11 cellular contexts compared by ENCODE assay signal in the genomic region with DNA sequence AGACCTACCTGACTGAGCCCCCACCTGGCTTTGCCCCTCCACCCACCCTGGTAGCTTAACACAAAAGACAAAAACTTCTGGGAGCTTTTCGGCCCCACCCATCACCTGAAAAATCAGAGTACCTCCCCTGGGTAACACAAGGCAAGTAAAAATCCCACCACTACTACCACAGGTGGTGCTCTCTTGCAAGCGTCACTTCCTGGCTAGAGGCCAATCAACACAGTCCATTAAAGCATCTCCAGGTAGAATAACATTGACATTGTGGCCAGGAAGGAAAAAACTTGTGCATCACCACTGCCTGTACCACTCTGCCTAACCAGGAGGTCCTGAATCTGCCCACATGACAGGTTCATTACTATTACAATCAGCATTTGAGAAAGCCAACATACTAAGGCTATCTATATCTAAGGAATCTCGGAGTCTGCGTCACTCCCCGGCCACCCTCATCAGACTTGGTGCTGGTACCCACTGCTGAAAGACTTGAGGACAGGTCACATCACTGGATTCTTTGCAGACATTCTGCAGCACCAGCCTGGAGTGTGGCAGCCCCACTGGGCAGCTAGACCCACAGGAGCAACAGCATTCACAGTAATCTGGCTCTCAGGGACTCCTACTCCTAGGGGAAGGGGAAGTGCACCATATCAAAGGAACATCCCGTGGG.
A peak's percentile ranks its signal among the peaks of the same experiment; 100 is the strongest.
DNase-seq lines count a peak whose midpoint lies in the region; ATAC-seq and TF ChIP-seq lines count a peak whose summit lies in the region.
"Had no signal": no experiment of that assay in that cellular context is flagged by ENCODE, and none has a peak within 500 bp of the region (broad histone marks: within the 10 kb centered on the region; RNA-seq: fewer than 3 reads in every experiment).

No MANE protein-coding gene starts in this region.

- TF ChIP-seq POLR2A in HCT116 (IDR thresholded peaks at IDR 0.05; ENCODE audit: borderline replicate concordance, extremely low read depth, insufficient read depth, insufficient read length) = no peak

- H4K20me1 ChIP-seq in BLaER1 treated with 17β-estradiol and CSF1 and Interleukin-3, amounts not matched to agents 10 nM and 100 nM = peaks cover 20 to 28% (median 24%) of the 10 kb centered on the region in 11 experiments; a peak in 18 of 22 replicates
- H4K20me1 ChIP-seq in HCT116 (ENCODE audit: insufficient read depth) = no peaks in the 10 kb centered on the region

- H3K4me2 ChIP-seq in BLaER1 treated with 17β-estradiol and CSF1 and Interleukin-3, amounts not matched to agents 10 nM and 100 nM = peak overlapping the region; percentile 23 to 76 (median 63); a peak in 21 of 22 replicates
- H3K4me2 ChIP-seq in HCT116 (ENCODE audit: low read length) = no peak overlapping the region

- H3K36me3 ChIP-seq in BLaER1 treated with 17β-estradiol and CSF1 and Interleukin-3, amounts not matched to agents 10 nM and 100 nM = peaks cover 0 to 23% (median 14%) of the 10 kb centered on the region in 11 experiments; a peak in 14 of 22 replicates
- no peaks in the 10 kb centered on the region for H3K36me3 ChIP-seq in HCT116 (ENCODE audit: control insufficient read depth in 1 of 2, insufficient read depth in 2 of 2, low read length in 2 of 2)
- H3K36me3 ChIP-seq in RWPE2 (ENCODE audit: low read depth) = no peaks in the 10 kb centered on the region
- no peaks in the 10 kb centered on the region for H3K36me3 ChIP-seq in lower lobe of right lung
- H3K36me3 ChIP-seq: thoracic aorta had no signal

- no peak overlapping the region for H3K27ac ChIP-seq in BLaER1 treated with 17β-estradiol and CSF1 and Interleukin-3, amounts not matched to agents 10 nM and 100 nM
- no peak overlapping the region for H3K27ac ChIP-seq in HCT116 (ENCODE audit: low read depth, low read length)
- no peak overlapping the region for H3K27ac ChIP-seq in RWPE2 (ENCODE audit: poor library complexity, severe bottlenecking)
- no peak overlapping the region for H3K27ac ChIP-seq in lower lobe of right lung
- H3K27ac ChIP-seq: thoracic aorta had no signal

- peaks cover 36 to 47% (median 40%) of the 10 kb centered on the region in 10 experiments for H3K4me1 ChIP-seq in BLaER1 treated with 17β-estradiol and CSF1 and Interleukin-3, amounts not matched to agents 10 nM and 100 nM
- H3K4me1 ChIP-seq in HCT116 (ENCODE audit: control insufficient read depth in 1 of 2, insufficient read depth in 2 of 2, low read length in 2 of 2) = peaks cover 7 to 12% of the 10 kb centered on the region in 2 experiments
- peaks cover 7% of the 10 kb centered on the region for H3K4me1 ChIP-seq in RWPE2 (ENCODE audit: insufficient read depth, poor library complexity, severe bottlenecking)
- peaks cover 31% of the 10 kb centered on the region for H3K4me1 ChIP-seq in lower lobe of right lung

- DNase-seq in HCT116 (ENCODE audit: low read depth, low spot score) = no peak
- no peak for DNase-seq in RWPE2 (ENCODE audit: low spot score)
- no peak for DNase-seq in lower lobe of right lung
- DNase-seq in NCI-H2227 (lab: John Stamatoyannopoulos, UW; ENCODE audit: unreplicated experiment) = no peak
- DNase-seq in activated effector memory CD4-positive, alpha-beta T cell treated with anti-CD3 and anti-CD28 coated beads, Interleukin-2, amount 50 U/mL, for 16 hours = no peak
- DNase-seq in activated CD4-positive, alpha-beta T cell treated with anti-CD3 and anti-CD28 coated beads, Interleukin-2, amount 50 U/mL, for 4 hours = no peak
- DNase-seq: amniotic stem cell; effector memory CD4-positive, alpha-beta T cell had no signal

- H2AFZ ChIP-seq in HCT116 (ENCODE audit: low read depth, low read length, poor library complexity, severe bottlenecking) = no peak overlapping the region

- no peaks in the 10 kb centered on the region for H3K27me3 ChIP-seq in BLaER1 treated with 17β-estradiol and CSF1 and Interleukin-3, amounts not matched to agents 10 nM and 100 nM
- H3K27me3 ChIP-seq in HCT116 (ENCODE audit: insufficient read depth, low read length) (no peaks in the 10 kb centered on the region), RWPE2 (ENCODE audit: insufficient read depth, poor library complexity, severe bottlenecking) (no peaks in the 10 kb centered on the region), lower lobe of right lung (ENCODE audit: low read depth) (no peaks in the 10 kb centered on the region)

- ATAC-seq in HCT116 (peak; percentile 25; the same call in 1 of the 2 replicates), RWPE2 (ENCODE audit: low read depth) (peak; percentile 36; the same call in 1 of the 3 replicates), lower lobe of right lung (peak; percentile 16 to 26), GM19351 (IDR thresholded peaks at IDR 0.05; ENCODE audit: unreplicated experiment) (no peak)

- peaks cover 4 to 13% (median 10%) of the 10 kb centered on the region in 11 experiments; a peak in 16 of 22 replicates for H3K9me3 ChIP-seq in BLaER1 treated with 17β-estradiol and CSF1 and Interleukin-3, amounts not matched to agents 10 nM and 100 nM (replicated peaks in 1 of 11)
- H3K9me3 ChIP-seq in HCT116 (ENCODE audit: control insufficient read depth in 1 of 2, insufficient read depth in 1 of 2, low read depth in 1 of 2, low read length in 2 of 2) = no peaks in the 10 kb centered on the region
- no peaks in the 10 kb centered on the region for H3K9me3 ChIP-seq in RWPE2 (ENCODE audit: severe bottlenecking)
- H3K9me3 ChIP-seq in lower lobe of right lung = no peaks in the 10 kb centered on the region
- H3K9me3 ChIP-seq: thoracic aorta had no signal

- CTCF ChIA-PET in HCT116 (lab: Charles Lee) = no interaction called here

- no TSS peak for BruUV-seq in HCT116 (replicated peaks; lab: Mats Ljungman, UMichigan)

- intact Hi-C loops in HCT116 (cut with micrococcal nuclease) (no loop called here), lower lobe of right lung (cut with DNase I) (loop anchor here (10.0 kb wide), 1 partner anchor 265 kb away; a partner anchor contains a TSS)

- no peak overlapping the region for H3K4me3 ChIP-seq in BLaER1 treated with 17β-estradiol and CSF1 and Interleukin-3, amounts not matched to agents 10 nM and 100 nM
- H3K4me3 ChIP-seq in HCT116 (replicated peaks in 1 of 2; ENCODE audit: low read depth in 1 of 2, low read length in 2 of 2) (no peak overlapping the region), RWPE2 (ENCODE audit: severe bottlenecking) (no peak overlapping the region), lower lobe of right lung (no peak overlapping the region)
- H3K4me3 ChIP-seq: thoracic aorta had no signal

- no peak overlapping the region for H3K9ac ChIP-seq in BLaER1 treated with 17β-estradiol and CSF1 and Interleukin-3, amounts not matched to agents 10 nM and 100 nM
- H3K9ac ChIP-seq in HCT116 (ENCODE audit: low read length) = no peak overlapping the region

- H3K9me2 ChIP-seq in HCT116 (ENCODE audit: insufficient read depth) = no peaks in the 10 kb centered on the region

- TF ChIP-seq RAD21 in HCT116 (IDR thresholded peaks at IDR 0.05; ENCODE audit: low read depth) = no peak

- H3K79me2 ChIP-seq in HCT116 (ENCODE audit: insufficient read depth, low read length) = no peaks in the 10 kb centered on the region

- POLR2A ChIA-PET in HCT116 (lab: Charles Lee) = interaction anchor here (1.4 to 2.2 kb wide), 2 partner anchors 126 to 185 kb away, joined by 3 to 7 read pairs; a partner anchor contains a TSS

- TF ChIP-seq CTCF in HCT116 (IDR thresholded peaks at IDR 0.05 in 2 of 3, conservative IDR thresholded peaks at IDR 0.05 in 1 of 3; ENCODE audit: borderline replicate concordance in 1 of 3, insufficient read depth in 1 of 3, low read depth in 2 of 3, low read length in 2 of 3) = no peak
- no peak for TF ChIP-seq CTCF in RWPE2 (IDR thresholded peaks at IDR 0.05; ENCODE audit: poor library complexity, severe bottlenecking)
- no peak for TF ChIP-seq CTCF in lower lobe of right lung (IDR thresholded peaks at IDR 0.05)

- RAD21 ChIA-PET in HCT116 (lab: Charles Lee; ENCODE audit: low non-redundant PET in 1 of 2, low total read pairs in 2 of 2, uncharacterized antibody in 2 of 2, unreplicated experiment in 2 of 2) = no interaction called here

TF ChIP-seq in HCT116, 20 proteins besides CTCF, POLR2A, EP300 and RAD21:
- TF ChIP-seq EZH2 (IDR thresholded peaks at IDR 0.05) (no peak), POLR2AphosphoS5 (IDR thresholded peaks at IDR 0.05; ENCODE audit: low read depth, low read length) (no peak), ZFX (IDR thresholded peaks at IDR 0.05) (no peak), CEBPB (IDR thresholded peaks at IDR 0.05; ENCODE audit: low read depth) (no peak)
- TF ChIP-seq, protein P1, sequence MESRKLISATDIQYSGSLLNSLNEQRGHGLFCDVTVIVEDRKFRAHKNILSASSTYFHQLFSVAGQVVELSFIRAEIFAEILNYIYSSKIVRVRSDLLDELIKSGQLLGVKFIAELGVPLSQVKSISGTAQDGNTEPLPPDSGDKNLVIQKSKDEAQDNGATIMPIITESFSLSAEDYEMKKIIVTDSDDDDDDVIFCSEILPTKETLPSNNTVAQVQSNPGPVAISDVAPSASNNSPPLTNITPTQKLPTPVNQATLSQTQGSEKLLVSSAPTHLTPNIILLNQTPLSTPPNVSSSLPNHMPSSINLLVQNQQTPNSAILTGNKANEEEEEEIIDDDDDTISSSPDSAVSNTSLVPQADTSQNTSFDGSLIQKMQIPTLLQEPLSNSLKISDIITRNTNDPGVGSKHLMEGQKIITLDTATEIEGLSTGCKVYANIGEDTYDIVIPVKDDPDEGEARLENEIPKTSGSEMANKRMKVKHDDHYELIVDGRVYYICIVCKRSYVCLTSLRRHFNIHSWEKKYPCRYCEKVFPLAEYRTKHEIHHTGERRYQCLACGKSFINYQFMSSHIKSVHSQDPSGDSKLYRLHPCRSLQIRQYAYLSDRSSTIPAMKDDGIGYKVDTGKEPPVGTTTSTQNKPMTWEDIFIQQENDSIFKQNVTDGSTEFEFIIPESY (IDR thresholded peaks at IDR 0.05; ENCODE audit: extremely low read depth, insufficient replicate concordance, low read length) = no peak
